22 cellular contexts compared by ENCODE assay signal in genomic region chr3:42265059-42265991, GRCh38. TPM values are rescaled to one million over a fixed set of nuclear protein-coding genes. Genes with fewer than 3 reads are reported as not detected.
DNase-seq lines count a peak whose midpoint lies in the region; ATAC-seq, FAIRE-seq and TF ChIP-seq lines count a peak whose summit lies in the region.
"Had no signal": no experiment of that assay in that cellular context is flagged by ENCODE, and none has a peak within 500 bp of the region (broad histone marks: within the 10 kb centered on the region; RNA-seq: fewer than 3 reads in every experiment).

No MANE protein-coding gene starts in this region.

- H3K4ac ChIP-seq in mesenchymal stem cell (ENCODE audit: low read depth in 1 of 2, low read length in 2 of 2), result no peak overlapping the region

- no TSS peak for BruUV-seq in K562 (replicated peaks; lab: Mats Ljungman, UMichigan)

- no peak overlapping the region for H2BK12ac ChIP-seq in mesenchymal stem cell (ENCODE audit: low read length in 2 of 2)

- in situ Hi-C loops in K562 (cut with MboI), result no loop called here

- no peak overlapping the region for H3K14ac ChIP-seq in mesenchymal stem cell (ENCODE audit: low read length in 2 of 2)

- no peak overlapping the region for H2BK5ac ChIP-seq in mesenchymal stem cell (ENCODE audit: low read depth, low read length, poor library complexity, severe bottlenecking)

- ATAC-seq in K562 (peak; percentile 53), GM21526 (IDR thresholded peaks at IDR 0.05; ENCODE audit: low FRiP score, unreplicated experiment) (no peak), GM19351 (IDR thresholded peaks at IDR 0.05; ENCODE audit: unreplicated experiment) (no peak)
- ATAC-seq in stimulated activated naive B cell treated with anti-CD40 and anti-IgM and Interleukin-4, amounts not matched to agents 10 μg/mL and 1 μg/mL and 100 μg/mL, for 72 hours (replicated peaks), result no peak
- ATAC-seq in activated T-helper 17 cell treated with anti-CD3 and anti-CD28 coated beads, Interleukin-2, amount 50 U/mL, for 72 hours (replicated peaks), result no peak
- ATAC-seq: naive thymus-derived CD4-positive, alpha-beta T cell had no signal

- TF ChIP-seq CTCF in K562 (IDR thresholded peaks at IDR 0.05 in 2 of 3, conservative IDR thresholded peaks at IDR 0.05 in 1 of 3; ENCODE audit: insufficient read depth in 2 of 3, low read depth in 1 of 3, low read length in 3 of 3), result no peak

- H2AFZ ChIP-seq in K562 (ENCODE audit: low read depth, low read length) (no peak overlapping the region), mesenchymal stem cell (ENCODE audit: low read depth, low read length) (no peak overlapping the region)
- H2AFZ ChIP-seq: parathyroid adenoma had no signal

- 8% methylated on average over 54 of the region's 60 CpGs for WGBS in K562 (ENCODE audit: insufficient coverage, low coverage, missing lambda C conversion rate)
- 90% methylated on average over 60 of the region's 60 CpGs for WGBS in mesenchymal stem cell

- H3K9me3 Mint-ChIP-seq in stimulated activated naive B cell treated with anti-CD40 and anti-IgM and Interleukin-4, amounts not matched to agents 10 μg/mL and 1 μg/mL and 100 μg/mL, for 72 hours, result peaks cover 0 to 3% of the 10 kb centered on the region in 2 donors
- H3K9me3 Mint-ChIP-seq in activated T-helper 17 cell treated with anti-CD3 and anti-CD28 coated beads, Interleukin-2, amount 50 U/mL, for 72 hours, result no peaks in the 10 kb centered on the region
- H3K9me3 Mint-ChIP-seq: activated CD4-positive, alpha-beta T cell treated with anti-CD3 and anti-CD28 coated beads, Interleukin-2, amount 10 ng/mL, durations not matched to agents 7 days and 5 days; dendritic cell treated with granulocyte-macrophage colony-stimulating factor and Interleukin-4, amounts not matched to agents 40 ng/mL and 50 ng/mL, for 4 days had no signal

- H3K9me3 ChIP-seq in K562 (replicated peaks; ENCODE audit: control insufficient read depth, insufficient read depth, low read depth, low read length) (no peaks in the 10 kb centered on the region), mesenchymal stem cell (ENCODE audit: control insufficient read depth, low read length) (no peaks in the 10 kb centered on the region)
- H3K9me3 ChIP-seq: BE2C, tibial artery had no signal

- DNase-seq in GM03348 (ENCODE audit: low spot score) (peak; percentile 24), K562 (ENCODE audit: extremely low read depth in 1 of 4, low spot score in 3 of 4) (no peak), mesenchymal stem cell (no peak)
- no peak for DNase-seq in stimulated activated naive B cell treated with anti-CD40 and anti-IgM and Interleukin-4, amounts not matched to agents 10 μg/mL and 1 μg/mL and 100 μg/mL, for 72 hours
- DNase-seq: activated CD4-positive, alpha-beta T cell treated with anti-CD3 and anti-CD28 coated beads, Interleukin-2, amount 10 ng/mL, durations not matched to agents 7 days and 5 days; BE2C; foreskin melanocyte; KG1; NCI-H2171 treated with DMSO at 0.1 percent for 48 hours; NCI-H526 treated with DMSO at 0.1 percent for 48 hours had no signal

- no peaks in the 10 kb centered on the region for H3K79me1 ChIP-seq in mesenchymal stem cell (replicated peaks; ENCODE audit: low read length, poor library complexity, severe bottlenecking)

- H3K27me3 Mint-ChIP-seq in stimulated activated naive B cell treated with anti-CD40 and anti-IgM and Interleukin-4, amounts not matched to agents 10 μg/mL and 1 μg/mL and 100 μg/mL, for 72 hours, result peaks cover 73 to 94% of the 10 kb centered on the region in 2 donors
- H3K27me3 Mint-ChIP-seq in activated T-helper 17 cell treated with anti-CD3 and anti-CD28 coated beads, Interleukin-2, amount 50 U/mL, for 72 hours, result peaks cover 62% of the 10 kb centered on the region

- CTCF ChIA-PET in K562 (lab: Yijun Ruan, JAX; ENCODE audit: low intra/inter-chr PET ratio), result no interaction called here

- POLR2A ChIA-PET in K562 (lab: Yijun Ruan, JAX), result no interaction called here

- H4K91ac ChIP-seq in mesenchymal stem cell (ENCODE audit: low read length), result no peak overlapping the region

- peak overlapping the region; percentile 13 for H4K8ac ChIP-seq in mesenchymal stem cell (ENCODE audit: low read length)

- H2BK15ac ChIP-seq in mesenchymal stem cell (ENCODE audit: low read depth, poor library complexity, severe bottlenecking), result no peak overlapping the region

- no peak overlapping the region for H3K18ac ChIP-seq in mesenchymal stem cell (ENCODE audit: low read depth in 1 of 2, low read length in 2 of 2)

- H3K4me2 ChIP-seq in K562 (ENCODE audit: insufficient read depth, low read length), result no peak overlapping the region
- no peak overlapping the region for H3K4me2 ChIP-seq in mesenchymal stem cell (ENCODE audit: low read length, poor library complexity, severe bottlenecking)

- no peak overlapping the region for H2BK120ac ChIP-seq in mesenchymal stem cell (ENCODE audit: low read depth, low read length)

- intact Hi-C loops in K562 (cut with micrococcal nuclease), result no loop called here

- H3K4me3 ChIP-seq in K562 (no peak overlapping the region), mesenchymal stem cell (ENCODE audit: insufficient read depth in 1 of 2, low read depth in 1 of 2, low read length in 2 of 2) (peak overlapping the region in 1 of 2 experiments; percentile 69)
- H3K4me3 ChIP-seq: tibial artery had no signal

- FAIRE-seq in K562 (lab: Jason Lieb, UNC), result no peak
- FAIRE-seq: islet of Langerhans had no signal

- peak overlapping the region; percentile 33 to 34 for H3K4me3 Mint-ChIP-seq in stimulated activated naive B cell treated with anti-CD40 and anti-IgM and Interleukin-4, amounts not matched to agents 10 μg/mL and 1 μg/mL and 100 μg/mL, for 72 hours
- H3K4me3 Mint-ChIP-seq in activated T-helper 17 cell treated with anti-CD3 and anti-CD28 coated beads, Interleukin-2, amount 50 U/mL, for 72 hours, result no peak overlapping the region
- H3K4me3 Mint-ChIP-seq: activated CD4-positive, alpha-beta T cell treated with anti-CD3 and anti-CD28 coated beads, Interleukin-2, amount 10 ng/mL, durations not matched to agents 7 days and 5 days; dendritic cell treated with granulocyte-macrophage colony-stimulating factor and Interleukin-4, amounts not matched to agents 40 ng/mL and 50 ng/mL, for 4 days had no signal

- no peaks in the 10 kb centered on the region for H3K36me3 ChIP-seq in K562 (ENCODE audit: control insufficient read depth, insufficient read depth, low read length)
- no peaks in the 10 kb centered on the region for H3K36me3 ChIP-seq in mesenchymal stem cell (ENCODE audit: control insufficient read depth in 1 of 2, insufficient read depth in 2 of 2, low read depth in 1 of 2, low read length in 2 of 2)
- H3K36me3 ChIP-seq: BE2C, tibial artery had no signal

- H3K9ac ChIP-seq in K562 (ENCODE audit: insufficient read depth in 1 of 2, low read depth in 2 of 2, low read length in 2 of 2) (no peak overlapping the region), mesenchymal stem cell (ENCODE audit: low read length) (peak overlapping the region; percentile 18)
- H3K9ac ChIP-seq: parathyroid adenoma had no signal

- no peaks in the 10 kb centered on the region for H3K9me1 ChIP-seq in K562 (ENCODE audit: control insufficient read depth, insufficient read depth, low read length)

- H3K23ac ChIP-seq in mesenchymal stem cell (ENCODE audit: low read length in 2 of 2), result no peak overlapping the region

- H2AK5ac ChIP-seq in mesenchymal stem cell (ENCODE audit: low read length, severe bottlenecking), result no peak overlapping the region

- no peak overlapping the region for H3K27ac Mint-ChIP-seq in stimulated activated naive B cell treated with anti-CD40 and anti-IgM and Interleukin-4, amounts not matched to agents 10 μg/mL and 1 μg/mL and 100 μg/mL, for 72 hours
- H3K27ac Mint-ChIP-seq in activated T-helper 17 cell treated with anti-CD3 and anti-CD28 coated beads, Interleukin-2, amount 50 U/mL, for 72 hours, result no peak overlapping the region
- H3K27ac Mint-ChIP-seq: activated CD4-positive, alpha-beta T cell treated with anti-CD3 and anti-CD28 coated beads, Interleukin-2, amount 10 ng/mL, durations not matched to agents 7 days and 5 days; dendritic cell treated with granulocyte-macrophage colony-stimulating factor and Interleukin-4, amounts not matched to agents 40 ng/mL and 50 ng/mL, for 4 days had no signal

- no peak for TF ChIP-seq POLR2A in K562 (conservative IDR thresholded peaks at IDR 0.05)

- no peak overlapping the region for H3K27ac ChIP-seq in K562 (ENCODE audit: extremely low read depth, low read depth, low read length)
- no peak overlapping the region for H3K27ac ChIP-seq in mesenchymal stem cell (ENCODE audit: low read length, poor library complexity, severe bottlenecking)
- H3K27ac ChIP-seq: parathyroid adenoma, tibial artery, VCaP had no signal

- TF ChIP-seq EP300 in K562 (IDR thresholded peaks at IDR 0.05; ENCODE audit: low read length), result no peak

- H3K36me3 Mint-ChIP-seq in stimulated activated naive B cell treated with anti-CD40 and anti-IgM and Interleukin-4, amounts not matched to agents 10 μg/mL and 1 μg/mL and 100 μg/mL, for 72 hours, result no peaks in the 10 kb centered on the region
- H3K36me3 Mint-ChIP-seq in activated T-helper 17 cell treated with anti-CD3 and anti-CD28 coated beads, Interleukin-2, amount 50 U/mL, for 72 hours (ENCODE audit: low read depth), result no peaks in the 10 kb centered on the region

- peaks cover 0 to 17% of the 10 kb centered on the region in 2 experiments; a peak in 1 of 5 replicates for H3K4me1 ChIP-seq in K562 (replicated peaks in 1 of 2; ENCODE audit: control insufficient read depth in 2 of 2, insufficient read depth in 2 of 2, low read length in 2 of 2)
- H3K4me1 ChIP-seq in mesenchymal stem cell (ENCODE audit: control insufficient read depth, insufficient read depth, low read depth, low read length), result peaks cover 6% of the 10 kb centered on the region
- H3K4me1 ChIP-seq: BE2C, parathyroid adenoma had no signal

- peaks cover 9 to 22% of the 10 kb centered on the region in 2 donors for H3K4me1 Mint-ChIP-seq in stimulated activated naive B cell treated with anti-CD40 and anti-IgM and Interleukin-4, amounts not matched to agents 10 μg/mL and 1 μg/mL and 100 μg/mL, for 72 hours
- no peaks in the 10 kb centered on the region for H3K4me1 Mint-ChIP-seq in activated T-helper 17 cell treated with anti-CD3 and anti-CD28 coated beads, Interleukin-2, amount 50 U/mL, for 72 hours

- no peaks in the 10 kb centered on the region for H3K79me2 ChIP-seq in K562 (ENCODE audit: control insufficient read depth, insufficient read depth, low read length)
- H3K79me2 ChIP-seq: parathyroid adenoma had no signal

- H3K27me3 ChIP-seq in K562 (ENCODE audit: control insufficient read depth in 2 of 2, insufficient read depth in 2 of 2, low read length in 2 of 2) (peaks cover 53 to 59% of the 10 kb centered on the region in 2 experiments), mesenchymal stem cell (ENCODE audit: control insufficient read depth in 1 of 2, insufficient read depth in 1 of 2, low read length in 2 of 2) (peaks cover 44 to 60% of the 10 kb centered on the region in 2 experiments)

- no peak for TF ChIP-seq RAD21 in K562 (CRISPR knock-in tag; conservative IDR thresholded peaks at IDR 0.05 in 1 of 2, IDR thresholded peaks at IDR 0.05 in 1 of 2)

- peaks cover 7% of the 10 kb centered on the region; the same call in 1 of the 2 replicates for H4K20me1 ChIP-seq in K562 (replicated peaks; ENCODE audit: control insufficient read depth, insufficient read depth, low read length)

RNA-seq across cellular contexts. Expression of gene CCK, which starts 0.7 kb away (rescaled TPM):
- total RNA-seq in K562 (2011; cell fraction: chromatin; rRNA removed; ENCODE audit: low replicate concordance), result not detected in 2 replicates
- total RNA-seq in K562 (2011; cell fraction: nucleolus; rRNA removed), result not detected in 2 replicates
- total RNA-seq in K562 (2011; cell fraction: nucleoplasm; rRNA removed), result not detected in 2 replicates
- 0.29 TPM in 1 of 2 replicates, not detected in the other for total RNA-seq in K562 (2014; rRNA removed)
- not detected in 2 replicates for total RNA-seq in K562 (2014; rRNA removed; fragmentation: Illumina TruSeq; extraction: Trizol)
- not detected in 2 replicates for total RNA-seq in K562 (2015; rRNA removed; fragmentation: Illumina TruSeq; extraction: Trizol)
- not detected in 2 replicates for total RNA-seq in K562 (2021)
- not detected in 2 replicates for polyA plus RNA-seq in K562 (2011; rRNA removed)
- polyA plus RNA-seq in K562 (2011; cell fraction: cytosol; rRNA removed), result 0.09 TPM in 1 of 2 replicates, not detected in the other
- not detected in 2 replicates for polyA plus RNA-seq in K562 (2011; cell fraction: nucleus; rRNA removed)
- 0.12 TPM in 1 of 2 replicates, not detected in the other for polyA plus RNA-seq in K562 (2012)
- not detected in 2 replicates for polyA plus RNA-seq in K562 (2014; fragmentation: Illumina TruSeq; extraction: Trizol)
- polyA plus RNA-seq in K562 (2014; fragmentation: Nextera tagmentation; extraction: Ambion mirVana), result not detected
- not detected in 2 replicates for polyA plus RNA-seq in K562 (2014; rRNA removed)
- not detected in 2 replicates for polyA minus RNA-seq in K562 (2011; rRNA and poly(A)+ RNA removed)
- not detected in 2 replicates for polyA minus RNA-seq in K562 (2011; cell fraction: cytosol; rRNA and poly(A)+ RNA removed)
- not detected in 2 replicates for polyA minus RNA-seq in K562 (2011; cell fraction: nucleus; rRNA and poly(A)+ RNA removed)
- polyA plus RNA-seq in mesenchymal stem cell (2013, experiment 1 of 2), result not detected
- not detected for polyA plus RNA-seq in mesenchymal stem cell (2013, experiment 2 of 2)
- not detected for total RNA-seq in activated T-helper 17 cell treated with anti-CD3 and anti-CD28 coated beads, Interleukin-2, amount 50 U/mL, for 72 hours
- total RNA-seq: activated CD4-positive, alpha-beta T cell treated with anti-CD3 and anti-CD28 coated beads, Interleukin-2, amount 10 ng/mL, durations not matched to agents 7 days and 5 days; Calu3; naive thymus-derived CD4-positive, alpha-beta T cell; Right ventricle myocardium superior; T-helper 1 cell treated with Interleukin-12 subunit alpha and Interleukin-12 subunit beta and Interleukin-4 antibody, amounts not matched to agents 30 ng/mL and 1 ng/mL, for 36 hours had no signal
- polyA plus RNA-seq: naive thymus-derived CD4-positive, alpha-beta T cell had no signal
